Comparison of ENCODE assay signal across 8 cellular contexts in genomic region chr14:50001999-50002925, GRCh38.
DNase-seq lines count a peak whose midpoint lies in the region; ATAC-seq and TF ChIP-seq lines count a peak whose summit lies in the region.

No MANE protein-coding gene starts in this region.

- CTCF ChIA-PET in HEK293T (lab: Yijun Ruan, JAX), result interaction anchor here (0.5 to 1.0 kb wide), 2 partner anchors 102 to 140 kb away, joined by 3 to 4 read pairs; no protein-coding TSS in a partner anchor

- no peaks in the 10 kb centered on the region for H3K27me3 ChIP-seq in lung (ENCODE audit: control insufficient read depth, insufficient read depth)

- WGBS in lung, 2 donors, result 66 to 71% methylated on average over 10 of the region's 10 CpGs

- H3K4me1 Mint-ChIP-seq in activated naive CD4-positive, alpha-beta T cell treated with anti-CD3 and anti-CD28 coated beads, Interleukin-2, amount 50 U/mL, for 24 hours, result peaks cover 61% of the 10 kb centered on the region
- peaks cover 48 to 53% of the 10 kb centered on the region in 2 donors for H3K4me1 Mint-ChIP-seq in stimulated activated naive B cell treated with anti-CD40 and anti-IgM and Interleukin-4, amounts not matched to agents 10 μg/mL and 1 μg/mL and 100 μg/mL, for 72 hours

- H3K4me3 Mint-ChIP-seq in activated naive CD4-positive, alpha-beta T cell treated with anti-CD3 and anti-CD28 coated beads, Interleukin-2, amount 50 U/mL, for 24 hours, result peak overlapping the region; percentile 86
- H3K4me3 Mint-ChIP-seq in stimulated activated naive B cell treated with anti-CD40 and anti-IgM and Interleukin-4, amounts not matched to agents 10 μg/mL and 1 μg/mL and 100 μg/mL, for 72 hours, result peak overlapping the region; percentile 84

- no peaks in the 10 kb centered on the region for H3K27me3 Mint-ChIP-seq in activated naive CD4-positive, alpha-beta T cell treated with anti-CD3 and anti-CD28 coated beads, Interleukin-2, amount 50 U/mL, for 24 hours
- no peaks in the 10 kb centered on the region for H3K27me3 Mint-ChIP-seq in stimulated activated naive B cell treated with anti-CD40 and anti-IgM and Interleukin-4, amounts not matched to agents 10 μg/mL and 1 μg/mL and 100 μg/mL, for 72 hours

- peaks cover 9 to 16% of the 10 kb centered on the region in 2 donors for H3K4me1 ChIP-seq in lung (ENCODE audit: control insufficient read depth in 2 of 2, insufficient read depth in 2 of 2, low read length in 2 of 2)

- TF ChIP-seq CTCF in lung (IDR thresholded peaks at IDR 0.05; ENCODE audit: control extremely low read depth, extremely low read depth), result no peak

- H3K4me3 ChIP-seq in lung, result no peak overlapping the region

- ATAC-seq in lung (ENCODE audit: insufficient read depth, low FRiP score), result no peak
- peak; percentile 4 to 19 for ATAC-seq in stimulated activated naive B cell treated with anti-CD40 and anti-IgM and Interleukin-4, amounts not matched to agents 10 μg/mL and 1 μg/mL and 100 μg/mL, for 72 hours (replicated peaks)

- no peaks in the 10 kb centered on the region for H3K36me3 Mint-ChIP-seq in activated naive CD4-positive, alpha-beta T cell treated with anti-CD3 and anti-CD28 coated beads, Interleukin-2, amount 50 U/mL, for 24 hours
- peaks cover 0 to 4% of the 10 kb centered on the region in 2 donors for H3K36me3 Mint-ChIP-seq in stimulated activated naive B cell treated with anti-CD40 and anti-IgM and Interleukin-4, amounts not matched to agents 10 μg/mL and 1 μg/mL and 100 μg/mL, for 72 hours

- no peaks in the 10 kb centered on the region for H3K36me3 ChIP-seq in lung (ENCODE audit: control insufficient read depth in 2 of 2, insufficient read depth in 2 of 2, low read length in 2 of 2)

- peak overlapping the region; percentile 97 for H3K27ac Mint-ChIP-seq in activated naive CD4-positive, alpha-beta T cell treated with anti-CD3 and anti-CD28 coated beads, Interleukin-2, amount 50 U/mL, for 24 hours
- H3K27ac Mint-ChIP-seq in stimulated activated naive B cell treated with anti-CD40 and anti-IgM and Interleukin-4, amounts not matched to agents 10 μg/mL and 1 μg/mL and 100 μg/mL, for 72 hours, result peak overlapping the region; percentile 97

- H3K27ac ChIP-seq in lung (ENCODE audit: low read depth in 1 of 2, low read length in 1 of 2), result peak overlapping the region; percentile 52 to 95

- POLR2A ChIA-PET in HEK293T (lab: Yijun Ruan, JAX), result interaction anchor here (1.0 to 3.0 kb wide), 9 partner anchors 11 to 139 kb away, joined by 3 to 9 read pairs (median 5); partner anchors contain the start of gene ARF6

- peak; percentile 67 for DNase-seq in activated gamma-delta T cell treated with Interleukin-2 at 50 U/mL for 16 hours
- DNase-seq in activated gamma-delta T cell (lab: John Stamatoyannopoulos, UW), result no peak
- DNase-seq in RPMI7951 (ENCODE audit: low read depth), result peak; percentile 58
- DNase-seq in lung (ENCODE audit: low spot score), result no peak
- DNase-seq in stimulated activated naive B cell treated with anti-CD40 and anti-IgM and Interleukin-4, amounts not matched to agents 10 μg/mL and 1 μg/mL and 100 μg/mL, for 72 hours, result peak; percentile 50
- DNase-seq in AG08395 (ENCODE audit: low spot score), result no peak
- no peak for DNase-seq in HEK293T (ENCODE audit: extremely low spot score)

- no peaks in the 10 kb centered on the region for H3K9me3 Mint-ChIP-seq in activated naive CD4-positive, alpha-beta T cell treated with anti-CD3 and anti-CD28 coated beads, Interleukin-2, amount 50 U/mL, for 24 hours
- H3K9me3 Mint-ChIP-seq in stimulated activated naive B cell treated with anti-CD40 and anti-IgM and Interleukin-4, amounts not matched to agents 10 μg/mL and 1 μg/mL and 100 μg/mL, for 72 hours, result no peaks in the 10 kb centered on the region

- no peaks in the 10 kb centered on the region for H3K9me3 ChIP-seq in lung (ENCODE audit: control insufficient read depth in 2 of 2, insufficient read depth in 1 of 2, low read length in 1 of 2)

TF ChIP-seq in HEK293T, 16 proteins besides CTCF, POLR2A, EP300 and RAD21:
- TF ChIP-seq TARDBP (IDR thresholded peaks at IDR 0.05) (no peak), L3MBTL2 (conservative IDR thresholded peaks at IDR 0.05) (no peak), HDGF (IDR thresholded peaks at IDR 0.05; ENCODE audit: borderline replicate concordance) (no peak)

Comparison
In these comparisons a context has a peak if more than half of its experiments do, and no peak if none do; other contexts are left out.
1. DNase-seq: peak in activated gamma-delta T cell treated with Interleukin-2 at 50 U/mL for 16 hours (single experiment), RPMI7951 (single experiment) and stimulated activated naive B cell treated with anti-CD40 and anti-IgM and Interleukin-4, amounts not matched to agents 10 μg/mL and 1 μg/mL and 100 μg/mL, for 72 hours (single experiment); none in activated gamma-delta T cell (single experiment), lung (single experiment), AG08395 (single experiment) and HEK293T (single experiment).